9 cellular contexts compared by ENCODE assay signal in genomic region chr5:130099001-130099400, GRCh38.
"Had no signal": no experiment of that assay in that cellular context is flagged by ENCODE, and none has a peak within 500 bp of the region (broad histone marks: within the 10 kb centered on the region; RNA-seq: fewer than 3 reads in every experiment).

No MANE protein-coding gene starts in this region.

- DNase-seq: GM23248, GOT3, H9, HFFc6, KBM-7 had no signal

- H3K27me3 Mint-ChIP-seq: IgD-negative memory B cell had no signal

- H3K36me3 Mint-ChIP-seq: IgD-negative memory B cell had no signal

- H3K27ac Mint-ChIP-seq: H9, HFFc6, IgD-negative memory B cell had no signal

- ATAC-seq: HCT116 had no signal

- H3K4me1 Mint-ChIP-seq: H9, IgD-negative memory B cell had no signal

- H3K4me3 Mint-ChIP-seq: H9, HFFc6, IgD-negative memory B cell had no signal

- FAIRE-seq: H54, HTR-8/SVneo had no signal

- H3K9me3 Mint-ChIP-seq: H9 had no signal
